ENCODE assay signal across 19 cellular contexts in the genomic region with DNA sequence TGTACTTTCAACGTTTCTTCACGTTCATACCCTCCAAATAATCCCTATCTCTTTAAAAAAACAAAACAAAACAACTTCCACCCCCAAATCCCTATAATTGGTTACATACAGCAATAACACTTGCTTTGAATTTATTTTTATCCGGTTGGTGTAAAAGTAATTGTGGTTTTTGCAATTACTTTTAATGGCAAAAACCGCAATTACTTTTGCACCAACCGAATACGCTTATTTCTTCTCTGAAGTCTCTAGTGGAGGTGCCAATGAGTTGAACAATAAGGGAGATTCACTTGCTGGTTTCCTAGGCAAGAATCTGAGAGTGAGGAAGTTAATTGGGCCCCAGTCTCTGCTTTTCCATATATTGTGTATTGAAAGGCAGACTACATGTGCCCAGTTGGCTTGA.
"Had no signal": no experiment of that assay in that cellular context is flagged by ENCODE, and none has a peak within 500 bp of the region (broad histone marks: within the 10 kb centered on the region; RNA-seq: fewer than 3 reads in every experiment).

No MANE protein-coding gene starts in this region.

- H3K4me1 ChIP-seq: esophagus muscularis mucosa, lower lobe of right lung, pancreas, thyroid gland had no signal

- H3K36me3 ChIP-seq: esophagus muscularis mucosa, lower lobe of right lung, pancreas, thyroid gland had no signal

- H3K4me3 Mint-ChIP-seq: activated CD4-positive, alpha-beta T cell treated with anti-CD3 and anti-CD28 coated beads, Interleukin-2, amount 10 ng/mL, durations not matched to agents 24 days and 14 days; activated CD8-positive, alpha-beta memory T cell treated with anti-CD3 and anti-CD28 coated beads, Interleukin-2, amount 10 ng/mL, durations not matched to agents 7 days and 5 days; activated CD8-positive, alpha-beta T cell treated with anti-CD3 and anti-CD28 coated beads for 36 hours; activated T-helper 1 cell treated with anti-CD3 and anti-CD28 coated beads, Interleukin-12 subunit alpha, Interleukin-12 subunit beta, Interleukin-2, Interleukin-4 antibody, amounts not matched to agents 30 ng/mL and 10 ng/mL and 1 ng/mL, durations not matched to agents 14 hours and 24 hours and 36 hours; central memory CD8-positive, alpha-beta T cell; effector memory CD8-positive, alpha-beta T cell; natural killer cell; stimulated activated naive CD8-positive, alpha-beta T cell treated with anti-CD3 and anti-CD28 coated beads, Interleukin-15, Interleukin-2, amounts not matched to agents 100 ng/mL and 50 ng/mL, for 24 hours had no signal

- H3K27ac ChIP-seq: esophagus muscularis mucosa, lower lobe of right lung, pancreas, thyroid gland had no signal

- H3K27me3 ChIP-seq: dorsolateral prefrontal cortex, esophagus muscularis mucosa, pancreas, thyroid gland had no signal

- H3K9me3 Mint-ChIP-seq: activated CD4-positive, alpha-beta T cell treated with anti-CD3 and anti-CD28 coated beads, Interleukin-2, amount 10 ng/mL, durations not matched to agents 24 days and 14 days; activated CD8-positive, alpha-beta T cell treated with anti-CD3 and anti-CD28 coated beads for 36 hours; activated T-helper 1 cell treated with anti-CD3 and anti-CD28 coated beads, Interleukin-12 subunit alpha, Interleukin-12 subunit beta, Interleukin-2, Interleukin-4 antibody, amounts not matched to agents 30 ng/mL and 10 ng/mL and 1 ng/mL, durations not matched to agents 14 hours and 24 hours and 36 hours; central memory CD8-positive, alpha-beta T cell; effector memory CD8-positive, alpha-beta T cell; natural killer cell; stimulated activated naive CD8-positive, alpha-beta T cell treated with anti-CD3 and anti-CD28 coated beads, Interleukin-15, Interleukin-2, amounts not matched to agents 100 ng/mL and 50 ng/mL, for 24 hours had no signal

- H3K9me3 ChIP-seq: esophagus muscularis mucosa, lower lobe of right lung, pancreas, thyroid gland had no signal

- DNase-seq: activated CD4-positive, alpha-beta T cell treated with anti-CD3 and anti-CD28 coated beads, Interleukin-2, amount 10 ng/mL, durations not matched to agents 24 days and 14 days; activated CD8-positive, alpha-beta memory T cell treated with anti-CD3 and anti-CD28 coated beads, Interleukin-2, amount 10 ng/mL, durations not matched to agents 7 days and 5 days; activated CD8-positive, alpha-beta T cell treated with anti-CD3 and anti-CD28 coated beads for 36 hours; activated gamma-delta T cell; aorta; effector memory CD8-positive, alpha-beta T cell; head of caudate nucleus; lower lobe of right lung; natural killer cell; pancreas; right cardiac atrium; stimulated activated CD4-positive, alpha-beta T cell treated with anti-CD3 and anti-CD28 coated beads, Interleukin-12 subunit alpha, Interleukin-12 subunit beta, amount 100 ng/mL, for 4 hours; thyroid gland had no signal

- H3K4me3 ChIP-seq: dorsolateral prefrontal cortex, esophagus muscularis mucosa, lower lobe of right lung, pancreas, thyroid gland had no signal

- H3K27me3 Mint-ChIP-seq: activated CD4-positive, alpha-beta T cell treated with anti-CD3 and anti-CD28 coated beads, Interleukin-2, amount 10 ng/mL, durations not matched to agents 24 days and 14 days; activated CD8-positive, alpha-beta T cell treated with anti-CD3 and anti-CD28 coated beads for 36 hours; stimulated activated naive CD8-positive, alpha-beta T cell treated with anti-CD3 and anti-CD28 coated beads, Interleukin-15, Interleukin-2, amounts not matched to agents 100 ng/mL and 50 ng/mL, for 24 hours had no signal

- H3K4me1 Mint-ChIP-seq: activated CD4-positive, alpha-beta T cell treated with anti-CD3 and anti-CD28 coated beads, Interleukin-2, amount 10 ng/mL, durations not matched to agents 24 days and 14 days; activated CD8-positive, alpha-beta memory T cell treated with anti-CD3 and anti-CD28 coated beads, Interleukin-2, amount 10 ng/mL, durations not matched to agents 7 days and 5 days; central memory CD8-positive, alpha-beta T cell; natural killer cell had no signal

- H3K36me3 Mint-ChIP-seq: activated CD8-positive, alpha-beta memory T cell treated with anti-CD3 and anti-CD28 coated beads, Interleukin-2, amount 10 ng/mL, durations not matched to agents 7 days and 5 days; activated naive CD4-positive, alpha-beta T cell treated with anti-CD3 and anti-CD28 coated beads, Interleukin-2, amount 50 U/mL, for 72 hours; natural killer cell had no signal

- H3K27ac Mint-ChIP-seq: activated CD4-positive, alpha-beta T cell treated with anti-CD3 and anti-CD28 coated beads, Interleukin-2, amount 10 ng/mL, durations not matched to agents 24 days and 14 days; activated CD8-positive, alpha-beta memory T cell treated with anti-CD3 and anti-CD28 coated beads, Interleukin-2, amount 10 ng/mL, durations not matched to agents 7 days and 5 days; activated CD8-positive, alpha-beta T cell treated with anti-CD3 and anti-CD28 coated beads for 36 hours; activated T-helper 1 cell treated with anti-CD3 and anti-CD28 coated beads, Interleukin-12 subunit alpha, Interleukin-12 subunit beta, Interleukin-2, Interleukin-4 antibody, amounts not matched to agents 30 ng/mL and 10 ng/mL and 1 ng/mL, durations not matched to agents 14 hours and 24 hours and 36 hours; effector memory CD8-positive, alpha-beta T cell; natural killer cell; stimulated activated naive CD8-positive, alpha-beta T cell treated with anti-CD3 and anti-CD28 coated beads, Interleukin-15, Interleukin-2, amounts not matched to agents 100 ng/mL and 50 ng/mL, for 24 hours had no signal
